Comparison of ENCODE assay signal across 12 cellular contexts in genomic region chr11:118343981-118344521, GRCh38. TPM values are rescaled to one million over a fixed set of nuclear protein-coding genes. Genes with fewer than 3 reads are reported as not detected.
DNase-seq lines count a peak whose midpoint lies in the region.
"Had no signal": no experiment of that assay in that cellular context is flagged by ENCODE, and none has a peak within 500 bp of the region (broad histone marks: within the 10 kb centered on the region; RNA-seq: fewer than 3 reads in every experiment).

Gene CD3G, plus strand, starts transcription at chr11:118344344. Its CDS starts 80 bp downstream, at chr11:118344424.

- no peaks in the 10 kb centered on the region for H3K4me1 ChIP-seq in GM23248 (ENCODE audit: insufficient read depth)

- H3K4me3 Mint-ChIP-seq in activated naive CD4-positive, alpha-beta T cell treated with anti-CD3 and anti-CD28 coated beads, Interleukin-2, amount 50 U/mL, for 24 hours, result peak within 1 kb of the TSS; percentile 92

- H3K27me3 ChIP-seq in GM23248 (replicated peaks; ENCODE audit: insufficient read depth), result peaks cover 21% of the 10 kb centered on the region
- H3K27me3 ChIP-seq: ovary had no signal

- H3K4me1 Mint-ChIP-seq in activated naive CD4-positive, alpha-beta T cell treated with anti-CD3 and anti-CD28 coated beads, Interleukin-2, amount 50 U/mL, for 24 hours, result peaks cover 68% of the 10 kb centered on the region

- peak; percentile 4 for DNase-seq in NCI-H2107 treated with DMSO at 0.1 percent for 48 hours (lab: John Stamatoyannopoulos, UW; ENCODE audit: unreplicated experiment)
- no peak for DNase-seq in NCI-H2107 (lab: John Stamatoyannopoulos, UW)
- peak; percentile 82 for DNase-seq in stimulated activated CD4-positive, alpha-beta T cell treated with anti-CD3 and anti-CD28 coated beads, Interleukin-15, amount 100 ng/mL, for 24 hours
- DNase-seq in NCI-H2029 (lab: John Stamatoyannopoulos, UW), result no peak
- DNase-seq in HK-2 (ENCODE audit: unreplicated experiment), result no peak
- DNase-seq in GM23248, result no peak
- no peak for DNase-seq in cortex of kidney (lab: John Stamatoyannopoulos, UW)
- DNase-seq: 8988T, NCI-H2081 treated with DMSO at 0.1 percent for 48 hours, ovary had no signal

- H3K27me3 Mint-ChIP-seq in activated naive CD4-positive, alpha-beta T cell treated with anti-CD3 and anti-CD28 coated beads, Interleukin-2, amount 50 U/mL, for 24 hours, result no peaks in the 10 kb centered on the region

- H3K4me2 ChIP-seq in GM23248 (ENCODE audit: unreplicated experiment), result no peak within 1 kb of the TSS

- no peak within 1 kb of the TSS for H3K4me3 ChIP-seq in GM23248
- H3K4me3 ChIP-seq: ovary had no signal

- H2AFZ ChIP-seq in GM23248, result no peak within 1 kb of the TSS

- H3K27ac ChIP-seq in GM23248, result no peak within 1 kb of the TSS
- H3K27ac ChIP-seq: ovary had no signal

- 32% methylated on average over 6 of the region's 6 CpGs for WGBS in GM23248 (ENCODE audit: low coverage in 1 of 2, low lambda C conversion rate in 2 of 2, missing lambda C conversion rate in 2 of 2), 2 experiments

- no peaks in the 10 kb centered on the region for H3K9me3 ChIP-seq in GM23248 (ENCODE audit: low read depth)
- H3K9me3 ChIP-seq: ovary had no signal

- in situ Hi-C loops in GM23248 (cut with MboI), result loop anchor here (10.0 kb wide), 1 partner anchor 149 kb away; no protein-coding TSS in a partner anchor

- no peaks in the 10 kb centered on the region for H3F3A ChIP-seq in GM23248 (ENCODE audit: insufficient read depth)

- H4K20me1 ChIP-seq in GM23248 (ENCODE audit: insufficient read depth), result no peaks in the 10 kb centered on the region

- no peaks in the 10 kb centered on the region for H3K9me2 ChIP-seq in GM23248 (ENCODE audit: insufficient read depth)

- H3K9ac ChIP-seq in GM23248, result no peak within 1 kb of the TSS

- H3K79me2 ChIP-seq in GM23248 (ENCODE audit: insufficient read depth), result no peaks in the 10 kb centered on the region

- H3K9me3 Mint-ChIP-seq in activated naive CD4-positive, alpha-beta T cell treated with anti-CD3 and anti-CD28 coated beads, Interleukin-2, amount 50 U/mL, for 24 hours, result no peaks in the 10 kb centered on the region

- H3K36me3 Mint-ChIP-seq in activated naive CD4-positive, alpha-beta T cell treated with anti-CD3 and anti-CD28 coated beads, Interleukin-2, amount 50 U/mL, for 24 hours, result peaks cover 26% of the 10 kb centered on the region

- H3K36me3 ChIP-seq in GM23248 (ENCODE audit: low read depth), result no peaks in the 10 kb centered on the region
- H3K36me3 ChIP-seq: ovary had no signal

- peak within 1 kb of the TSS; percentile 97 for H3K27ac Mint-ChIP-seq in activated naive CD4-positive, alpha-beta T cell treated with anti-CD3 and anti-CD28 coated beads, Interleukin-2, amount 50 U/mL, for 24 hours

RNA-seq across cellular contexts. Expression of gene CD3G, which starts in this region (rescaled TPM):
- not detected in 2 replicates for total RNA-seq in GM23248 (2014; rRNA removed; shearing (Covaris generic))
- not detected in 2 replicates for polyA plus RNA-seq in GM23248 (2016; fragmentation: Nextera tagmentation; extraction: Ambion mirVana)
- total RNA-seq: SK-MEL-5 had no signal

Comparison
In these comparisons a context has a peak if more than half of its experiments do, and no peak if none do; other contexts are left out.
1. DNase-seq: peak in NCI-H2107 treated with DMSO at 0.1 percent for 48 hours (single experiment) and stimulated activated CD4-positive, alpha-beta T cell treated with anti-CD3 and anti-CD28 coated beads, Interleukin-15, amount 100 ng/mL, for 24 hours (single experiment); none in NCI-H2107 (single experiment), NCI-H2029 (single experiment), HK-2 (single experiment), GM23248 (single experiment) and cortex of kidney (single experiment).